ENCODE assay signal across 1 cellular context in genomic region chr22:41091139-41092022, GRCh38.
A peak's percentile ranks its signal among the peaks of the same experiment; 100 is the strongest.
TF ChIP-seq lines count a peak whose summit lies in the region.

No MANE protein-coding gene starts in this region.

TF ChIP-seq in GM12878, 131 proteins besides CTCF, POLR2A, EP300 and RAD21 (continued from another document and continues in another):
- TF ChIP-seq RELB (IDR thresholded peaks at IDR 0.05; ENCODE audit: low read depth) (peak; percentile 86), ZBTB40 (IDR thresholded peaks at IDR 0.05; ENCODE audit: borderline replicate concordance) (peak; percentile 57; the same call in 1 of the 2 replicates), MTA2 (IDR thresholded peaks at IDR 0.05; ENCODE audit: low read depth) (no peak), IKZF2 (IDR thresholded peaks at IDR 0.05) (0 out of 4 replicates have a peak, but pooled peaks have one; percentile 31 to 49), HDAC6 (IDR thresholded peaks at IDR 0.05; ENCODE audit: unreplicated experiment) (no peak), TARDBP (IDR thresholded peaks at IDR 0.05; ENCODE audit: borderline replicate concordance) (0 out of 2 replicates have a peak, but pooled peaks have one; percentile 11), STAT1 (conservative IDR thresholded peaks at IDR 0.05) (no peak), PKNOX1 (IDR thresholded peaks at IDR 0.05) (peak; percentile 13; the same call in 1 of the 2 replicates), GABPA (IDR thresholded peaks at IDR 0.05; ENCODE audit: low read depth) (peak; percentile 59), SMAD5 (IDR thresholded peaks at IDR 0.05; ENCODE audit: low read depth) (peak; percentile 80), MYB (IDR thresholded peaks at IDR 0.05; ENCODE audit: borderline replicate concordance, low read depth, low read length) (no peak), SUZ12 (IDR thresholded peaks at IDR 0.05; ENCODE audit: unreplicated experiment) (no peak), TBL1XR1 (IDR thresholded peaks at IDR 0.05; ENCODE audit: low read depth, low read length) (no peak), RUNX3 (IDR thresholded peaks at IDR 0.05; ENCODE audit: low read length) (peak; percentile 65; the same call in 1 of the 2 replicates), TCF7 (IDR thresholded peaks at IDR 0.05; ENCODE audit: borderline replicate concordance) (no peak), TAF1 (IDR thresholded peaks at IDR 0.05; ENCODE audit: borderline replicate concordance, low read depth, low read length) (peak; percentile 92), BRCA1 (IDR thresholded peaks at IDR 0.05; ENCODE audit: low read depth, low read length) (no peak), HDGF (IDR thresholded peaks at IDR 0.05) (peak; percentile 96), EGR1 (IDR thresholded peaks at IDR 0.05; ENCODE audit: borderline replicate concordance in 1 of 2, low read depth in 2 of 2, low read length in 2 of 2) (peak in 1 of 2 experiments; percentile 51; a peak in 1 of 3 replicates), FOS (IDR thresholded peaks at IDR 0.05; ENCODE audit: borderline replicate concordance, extremely low read depth, insufficient read length) (no peak), MEF2B (IDR thresholded peaks at IDR 0.05; ENCODE audit: partially characterized antibody, poor library complexity, severe bottlenecking) (no peak), USF2 (IDR thresholded peaks at IDR 0.05; ENCODE audit: borderline replicate concordance, low read depth, low read length) (no peak; the same call in 1 of the 2 replicates), ETV6 (conservative IDR thresholded peaks at IDR 0.05 in 1 of 2, IDR thresholded peaks at IDR 0.05 in 1 of 2; ENCODE audit: borderline replicate concordance in 1 of 2, low read depth in 1 of 2) (0 out of 4 replicates have a peak, but pooled peaks of 1 of the 2 experiments have one; percentile 9), PAX5 (IDR thresholded peaks at IDR 0.05; ENCODE audit: borderline replicate concordance, low read depth, low read length) (no peak), GATAD2B (conservative IDR thresholded peaks at IDR 0.05; ENCODE audit: low read depth) (0 out of 2 replicates have a peak, but pooled peaks have one; percentile 23), SREBF1 (IDR thresholded peaks at IDR 0.05; ENCODE audit: low read length) (no peak), NFIC (IDR thresholded peaks at IDR 0.05; ENCODE audit: low read depth, low read length) (0 out of 2 replicates have a peak, but pooled peaks have one; percentile 30), IRF5 (IDR thresholded peaks at IDR 0.05; ENCODE audit: borderline replicate concordance) (no peak), NRF1 (conservative IDR thresholded peaks at IDR 0.05; ENCODE audit: low read depth, low read length) (no peak), BHLHE40 (IDR thresholded peaks at IDR 0.05; ENCODE audit: borderline replicate concordance in 1 of 2, low read depth in 2 of 2, low read length in 1 of 2) (peak; percentile 75 to 86), STAT3 (IDR thresholded peaks at IDR 0.05; ENCODE audit: low read depth, low read length) (no peak), REST (IDR thresholded peaks at IDR 0.05; ENCODE audit: low read depth, low read length) (no peak), NR2F1 (conservative IDR thresholded peaks at IDR 0.05) (no peak), RAD51 (IDR thresholded peaks at IDR 0.05) (no peak; the same call in 1 of the 2 replicates), ASH2L (IDR thresholded peaks at IDR 0.05; ENCODE audit: borderline replicate concordance, low read depth) (no peak), HDAC2 (IDR thresholded peaks at IDR 0.05) (no peak), PBX3 (IDR thresholded peaks at IDR 0.05; ENCODE audit: insufficient replicate concordance, low read depth, low read length) (peak; percentile 11), ZSCAN29 (IDR thresholded peaks at IDR 0.05) (no peak), BCLAF1 (IDR thresholded peaks at IDR 0.05) (no peak), BMI1 (IDR thresholded peaks at IDR 0.05; ENCODE audit: borderline replicate concordance) (no peak), SMARCA5 (IDR thresholded peaks at IDR 0.05) (no peak), ZNF207 (IDR thresholded peaks at IDR 0.05; ENCODE audit: borderline replicate concordance) (peak; percentile 72), FOXK2 (IDR thresholded peaks at IDR 0.05) (no peak), ZBED1 (IDR thresholded peaks at IDR 0.05; ENCODE audit: borderline replicate concordance) (0 out of 2 replicates have a peak, but pooled peaks have one; percentile 58), ESRRA (IDR thresholded peaks at IDR 0.05; ENCODE audit: low read length) (no peak), YY1 (IDR thresholded peaks at IDR 0.05; ENCODE audit: low read depth, low read length) (peak; percentile 97), WRNIP1 (IDR thresholded peaks at IDR 0.05; ENCODE audit: borderline replicate concordance, low read depth, low read length) (no peak)
